ENCODE assay signal across 11 cellular contexts in the genomic region with DNA sequence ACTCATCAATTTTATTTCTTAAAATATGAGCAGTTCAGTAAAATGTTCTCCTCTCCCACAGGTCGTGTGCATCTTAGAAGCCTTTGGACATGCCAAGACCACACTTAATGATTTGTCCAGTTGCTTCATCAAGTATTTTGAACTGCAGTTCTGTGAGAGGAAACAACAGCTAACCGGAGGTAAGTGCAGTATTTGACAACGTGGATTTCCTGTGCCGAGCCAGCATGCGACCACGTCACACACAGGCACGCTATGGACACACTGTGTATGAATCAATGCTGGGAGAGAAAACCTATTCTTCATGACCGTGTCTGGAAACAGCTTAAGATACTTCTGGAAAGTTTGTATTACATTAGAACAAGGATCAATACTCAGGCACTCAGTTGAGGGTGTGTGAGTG.
A peak's percentile ranks its signal among the peaks of the same experiment; 100 is the strongest.
DNase-seq lines count a peak whose midpoint lies in the region; ATAC-seq and TF ChIP-seq lines count a peak whose summit lies in the region.
"Had no signal": no experiment of that assay in that cellular context is flagged by ENCODE, and none has a peak within 500 bp of the region (broad histone marks: within the 10 kb centered on the region; RNA-seq: fewer than 3 reads in every experiment).

No MANE protein-coding gene starts in this region.

- DNase-seq in activated T-cell treated with anti-CD3 and anti-CD28 coated beads, Interleukin-2, amount 50 U/mL, for 72 hours, result peak; percentile 23 to 34
- DNase-seq in activated T-cell treated with anti-CD3 and anti-CD28 coated beads, Interleukin-2, amount 50 U/mL, for 1 hour, result no peak
- DNase-seq in KBM-7, result peak; percentile 34
- DNase-seq in activated CD8-positive, alpha-beta T cell treated with anti-CD3 and anti-CD28 coated beads, Interleukin-2, amount 10 ng/mL, durations not matched to agents 7 days and 5 days, result peak; percentile 57
- no peak for DNase-seq in stimulated activated effector memory CD8-positive, alpha-beta T cell treated with anti-CD3 and anti-CD28 coated beads, Interleukin-12 subunit alpha, Interleukin-12 subunit beta, amount 100 ng/mL, for 72 hours (ENCODE audit: low spot score in 2 of 2)
- DNase-seq in ureter (ENCODE audit: low spot score), result no peak
- DNase-seq in GM10266 (ENCODE audit: extremely low spot score), result no peak
- DNase-seq in caudate nucleus (lab: John Stamatoyannopoulos, UW), result no peak
- DNase-seq: hippocampal formation, mammary epithelial cell had no signal

- POLR2A ChIA-PET in activated CD8-positive, alpha-beta T cell treated with anti-CD3 and anti-CD28 coated beads, Interleukin-2, amount 10 ng/mL, durations not matched to agents 7 days and 5 days (lab: Charles Lee), result interaction anchor here (0.6 kb wide), 1 partner anchor 1978 kb away, joined by 3 read pairs; no protein-coding TSS in a partner anchor

- CTCF ChIA-PET in activated CD8-positive, alpha-beta T cell treated with anti-CD3 and anti-CD28 coated beads, Interleukin-2, amount 10 ng/mL, durations not matched to agents 7 days and 5 days (lab: Charles Lee), result interaction anchor here (0.9 to 2.2 kb wide), 4 partner anchors 10 to 720 kb away, joined by 3 to 13 read pairs (median 5); no protein-coding TSS in a partner anchor

- peaks cover 0 to 2% of the 10 kb centered on the region in 2 donors for H3K9me3 Mint-ChIP-seq in activated T-cell treated with anti-CD3 and anti-CD28 coated beads, Interleukin-2, amount 50 U/mL, for 72 hours
- H3K9me3 Mint-ChIP-seq in activated CD8-positive, alpha-beta T cell treated with anti-CD3 and anti-CD28 coated beads, Interleukin-2, amount 10 ng/mL, durations not matched to agents 7 days and 5 days (ENCODE audit: insufficient read depth), result no peaks in the 10 kb centered on the region
- peaks cover 3% of the 10 kb centered on the region for H3K9me3 Mint-ChIP-seq in stimulated activated effector memory CD8-positive, alpha-beta T cell treated with anti-CD3 and anti-CD28 coated beads, Interleukin-12 subunit alpha, Interleukin-12 subunit beta, amount 100 ng/mL, for 72 hours

- H3K4me1 Mint-ChIP-seq in activated T-cell treated with anti-CD3 and anti-CD28 coated beads, Interleukin-2, amount 50 U/mL, for 72 hours (ENCODE audit: low read depth), result peaks cover 8% of the 10 kb centered on the region
- peaks cover 13% of the 10 kb centered on the region for H3K4me1 Mint-ChIP-seq in activated CD8-positive, alpha-beta T cell treated with anti-CD3 and anti-CD28 coated beads, Interleukin-2, amount 10 ng/mL, durations not matched to agents 7 days and 5 days (ENCODE audit: low read depth)
- no peaks in the 10 kb centered on the region for H3K4me1 Mint-ChIP-seq in stimulated activated effector memory CD8-positive, alpha-beta T cell treated with anti-CD3 and anti-CD28 coated beads, Interleukin-12 subunit alpha, Interleukin-12 subunit beta, amount 100 ng/mL, for 72 hours

- in situ Hi-C loops in KBM-7 (cut with MboI; ENCODE audit: low pct_unique_long_range_greater_than_20kb, low sequenced_read_pairs), result loop anchor here (25.0 kb wide), 1 partner anchor 561 kb away; no protein-coding TSS in a partner anchor

- no peak for TF ChIP-seq CTCF in GM10266 (IDR thresholded peaks at IDR 0.05; ENCODE audit: control insufficient read depth, insufficient read depth, low read depth, missing control alignments)

- peaks cover 0 to 2% of the 10 kb centered on the region in 2 donors for H3K36me3 Mint-ChIP-seq in activated T-cell treated with anti-CD3 and anti-CD28 coated beads, Interleukin-2, amount 50 U/mL, for 72 hours (ENCODE audit: insufficient read depth in 2 of 2)
- H3K36me3 Mint-ChIP-seq in activated CD8-positive, alpha-beta T cell treated with anti-CD3 and anti-CD28 coated beads, Interleukin-2, amount 10 ng/mL, durations not matched to agents 7 days and 5 days (ENCODE audit: low read depth), result no peaks in the 10 kb centered on the region
- no peaks in the 10 kb centered on the region for H3K36me3 Mint-ChIP-seq in stimulated activated effector memory CD8-positive, alpha-beta T cell treated with anti-CD3 and anti-CD28 coated beads, Interleukin-12 subunit alpha, Interleukin-12 subunit beta, amount 100 ng/mL, for 72 hours

- ATAC-seq in activated T-cell treated with anti-CD3 and anti-CD28 coated beads, Interleukin-2, amount 50 U/mL, for 72 hours (replicated peaks in 1 of 2), result peak; percentile 84 to 92
- ATAC-seq in activated CD8-positive, alpha-beta T cell treated with anti-CD3 and anti-CD28 coated beads, Interleukin-2, amount 10 ng/mL, durations not matched to agents 7 days and 5 days, result peak; percentile 86
- peak; percentile 78 for ATAC-seq in stimulated activated effector memory CD8-positive, alpha-beta T cell treated with anti-CD3 and anti-CD28 coated beads, Interleukin-12 subunit alpha, Interleukin-12 subunit beta, amount 100 ng/mL, for 72 hours

- peaks cover 12% of the 10 kb centered on the region for H3K27me3 Mint-ChIP-seq in activated T-cell treated with anti-CD3 and anti-CD28 coated beads, Interleukin-2, amount 50 U/mL, for 72 hours (ENCODE audit: low read depth)
- H3K27me3 Mint-ChIP-seq in activated CD8-positive, alpha-beta T cell treated with anti-CD3 and anti-CD28 coated beads, Interleukin-2, amount 10 ng/mL, durations not matched to agents 7 days and 5 days (ENCODE audit: low read depth), result peaks cover 4% of the 10 kb centered on the region

- peak overlapping the region; percentile 39 to 55 for H3K4me3 Mint-ChIP-seq in activated T-cell treated with anti-CD3 and anti-CD28 coated beads, Interleukin-2, amount 50 U/mL, for 72 hours
- H3K4me3 Mint-ChIP-seq in activated CD8-positive, alpha-beta T cell treated with anti-CD3 and anti-CD28 coated beads, Interleukin-2, amount 10 ng/mL, durations not matched to agents 7 days and 5 days, result no peak overlapping the region
- H3K4me3 Mint-ChIP-seq in stimulated activated effector memory CD8-positive, alpha-beta T cell treated with anti-CD3 and anti-CD28 coated beads, Interleukin-12 subunit alpha, Interleukin-12 subunit beta, amount 100 ng/mL, for 72 hours, result no peak overlapping the region

- H3K27ac Mint-ChIP-seq in activated T-cell treated with anti-CD3 and anti-CD28 coated beads, Interleukin-2, amount 50 U/mL, for 72 hours, result peak overlapping the region; percentile 5
- H3K27ac Mint-ChIP-seq in activated CD8-positive, alpha-beta T cell treated with anti-CD3 and anti-CD28 coated beads, Interleukin-2, amount 10 ng/mL, durations not matched to agents 7 days and 5 days, result peak overlapping the region; percentile 60
- H3K27ac Mint-ChIP-seq in stimulated activated effector memory CD8-positive, alpha-beta T cell treated with anti-CD3 and anti-CD28 coated beads, Interleukin-12 subunit alpha, Interleukin-12 subunit beta, amount 100 ng/mL, for 72 hours, result no peak overlapping the region

- no peak overlapping the region for H3K27ac ChIP-seq in caudate nucleus (ENCODE audit: low read depth, low read length)
- H3K27ac ChIP-seq: BLaER1 had no signal

Comparison
In these comparisons a context has a peak if more than half of its experiments do, and no peak if none do; other contexts are left out.
1. DNase-seq: peak in activated T-cell treated with anti-CD3 and anti-CD28 coated beads, Interleukin-2, amount 50 U/mL, for 72 hours (2 of 2), KBM-7 (single experiment) and activated CD8-positive, alpha-beta T cell treated with anti-CD3 and anti-CD28 coated beads, Interleukin-2, amount 10 ng/mL, durations not matched to agents 7 days and 5 days (single experiment); none in activated T-cell treated with anti-CD3 and anti-CD28 coated beads, Interleukin-2, amount 50 U/mL, for 1 hour (single experiment), stimulated activated effector memory CD8-positive, alpha-beta T cell treated with anti-CD3 and anti-CD28 coated beads, Interleukin-12 subunit alpha, Interleukin-12 subunit beta, amount 100 ng/mL, for 72 hours (0 of 2), ureter (single experiment), GM10266 (single experiment) and caudate nucleus (0 of 61).
2. H3K4me3 Mint-ChIP-seq: peak in activated T-cell treated with anti-CD3 and anti-CD28 coated beads, Interleukin-2, amount 50 U/mL, for 72 hours (2 of 2); none in activated CD8-positive, alpha-beta T cell treated with anti-CD3 and anti-CD28 coated beads, Interleukin-2, amount 10 ng/mL, durations not matched to agents 7 days and 5 days (single experiment) and stimulated activated effector memory CD8-positive, alpha-beta T cell treated with anti-CD3 and anti-CD28 coated beads, Interleukin-12 subunit alpha, Interleukin-12 subunit beta, amount 100 ng/mL, for 72 hours (single experiment).
3. Peak in every context shown above with its lines, with median percentiles within 50 percentile points of each other: ATAC-seq.